Comparison of ENCODE assay signal across 9 cellular contexts in the genomic region with DNA sequence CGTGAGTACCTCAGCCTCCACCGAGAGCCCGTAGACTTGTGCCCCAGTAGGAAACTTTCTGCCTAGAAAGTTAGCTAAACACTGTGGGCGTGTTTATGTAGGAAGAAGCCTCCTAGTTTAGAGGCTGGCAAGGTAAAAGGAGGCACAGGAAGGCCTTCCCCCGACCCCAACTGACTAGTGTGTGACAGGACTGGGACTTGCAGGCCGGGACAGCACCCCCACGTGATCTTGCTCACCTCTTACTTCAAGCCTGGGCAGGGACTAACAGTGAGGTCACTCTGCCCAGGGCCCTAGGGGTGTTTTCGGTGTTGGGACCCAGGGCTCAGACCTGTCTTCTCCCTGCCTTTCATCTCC. TPM values are rescaled to one million over a fixed set of nuclear protein-coding genes. Genes with fewer than 3 reads are reported as not detected.
DNase-seq lines count a peak whose midpoint lies in the region; ATAC-seq and TF ChIP-seq lines count a peak whose summit lies in the region.
"Had no signal": no experiment of that assay in that cellular context is flagged by ENCODE, and none has a peak within 500 bp of the region (broad histone marks: within the 10 kb centered on the region; RNA-seq: fewer than 3 reads in every experiment).

No MANE protein-coding gene starts in this region.

- 5 to 6% methylated on average over 8 of the region's 8 CpGs for WGBS in tibial nerve, 2 donors

- no peak for TF ChIP-seq EP300 in tibial nerve (IDR thresholded peaks at IDR 0.05)

- H3K27ac ChIP-seq in layer of hippocampus (ENCODE audit: low read depth, low read length) (peak overlapping the region; percentile 52), tibial nerve (peak overlapping the region; percentile 86 to 98 (median 97))

- ATAC-seq in HG03439 (IDR thresholded peaks at IDR 0.05; ENCODE audit: unreplicated experiment) (peak; percentile 15), HG02763 (IDR thresholded peaks at IDR 0.05; ENCODE audit: unreplicated experiment) (no peak)

- TF ChIP-seq CTCF in tibial nerve (IDR thresholded peaks at IDR 0.05) = no peak

- no peaks in the 10 kb centered on the region for H3K36me3 ChIP-seq in adipocyte (ENCODE audit: control insufficient read depth, insufficient read depth, low read length, severe bottlenecking)
- peaks cover 0 to 2% (median 0%) of the 10 kb centered on the region in 3 donors for H3K36me3 ChIP-seq in tibial nerve

- no peaks in the 10 kb centered on the region for H3K27me3 ChIP-seq in adipocyte (replicated peaks; ENCODE audit: control insufficient read depth, insufficient read depth, low read length)
- H3K27me3 ChIP-seq in layer of hippocampus (ENCODE audit: control insufficient read depth, insufficient read depth, low read length) = no peaks in the 10 kb centered on the region
- no peaks in the 10 kb centered on the region for H3K27me3 ChIP-seq in tibial nerve

- H3K4me3 ChIP-seq in adipocyte (ENCODE audit: low read length) (peak overlapping the region; percentile 95), tibial nerve (peak overlapping the region; percentile 73 to 99 (median 84))

- no peak for TF ChIP-seq POLR2A in tibial nerve (IDR thresholded peaks at IDR 0.05)

- peaks cover 32% of the 10 kb centered on the region for H3K4me1 ChIP-seq in adipocyte (ENCODE audit: control insufficient read depth, insufficient read depth, low read length)
- H3K4me1 ChIP-seq in tibial nerve = peaks cover 0 to 37% (median 31%) of the 10 kb centered on the region in 4 donors

- DNase-seq in stimulated activated CD4-positive, alpha-beta T cell treated with anti-CD3 and anti-CD28 coated beads, Interleukin-1b, Interleukin-23, amount 100 ng/mL, for 48 hours = peak; percentile 64
- DNase-seq in stimulated activated CD4-positive, alpha-beta T cell treated with anti-CD3 and anti-CD28 coated beads, Interleukin-4, amount 100 ng/mL, for 4 hours = no peak
- DNase-seq in adipocyte (ENCODE audit: low read depth) = no peak
- DNase-seq in tibial nerve (ENCODE audit: low spot score in 2 of 2) = no peak
- no peak for DNase-seq in activated effector memory CD4-positive, alpha-beta T cell treated with Interleukin-2 at 50 U/mL for 16 hours

- peak overlapping the region; percentile 93 for H3K9ac ChIP-seq in adipocyte (ENCODE audit: low read length)

- H3K9me3 ChIP-seq in adipocyte (ENCODE audit: control insufficient read depth, low read length) = no peaks in the 10 kb centered on the region
- no peaks in the 10 kb centered on the region for H3K9me3 ChIP-seq in tibial nerve

RNA-seq across cellular contexts. Expression of a gene that starts 0.4 kb away (rescaled TPM):
- 100 to 1,000 TPM; 149 to 205 (median 168) TPM for total RNA-seq in tibial nerve

RNA-seq across cellular contexts. Expression of a gene that starts 19.7 kb away (rescaled TPM):
- under 1 TPM in 2 of 4 donors, not detected in 2; 0.20 to 0.63 TPM for total RNA-seq in tibial nerve
- total RNA-seq: renal cortical epithelial cell had no signal

RNA-seq across cellular contexts. Expression of a gene that starts 25.7 kb away (rescaled TPM):
- total RNA-seq in tibial nerve = under 1 TPM in 3 of 4 donors, not detected in 1; 0.39 to 0.66 (median 0.63) TPM

RNA-seq across cellular contexts. Expression of a gene that starts 28.3 kb away (rescaled TPM):
- total RNA-seq in tibial nerve = not detected
- total RNA-seq: renal cortical epithelial cell had no signal
